In the genomic region with DNA sequence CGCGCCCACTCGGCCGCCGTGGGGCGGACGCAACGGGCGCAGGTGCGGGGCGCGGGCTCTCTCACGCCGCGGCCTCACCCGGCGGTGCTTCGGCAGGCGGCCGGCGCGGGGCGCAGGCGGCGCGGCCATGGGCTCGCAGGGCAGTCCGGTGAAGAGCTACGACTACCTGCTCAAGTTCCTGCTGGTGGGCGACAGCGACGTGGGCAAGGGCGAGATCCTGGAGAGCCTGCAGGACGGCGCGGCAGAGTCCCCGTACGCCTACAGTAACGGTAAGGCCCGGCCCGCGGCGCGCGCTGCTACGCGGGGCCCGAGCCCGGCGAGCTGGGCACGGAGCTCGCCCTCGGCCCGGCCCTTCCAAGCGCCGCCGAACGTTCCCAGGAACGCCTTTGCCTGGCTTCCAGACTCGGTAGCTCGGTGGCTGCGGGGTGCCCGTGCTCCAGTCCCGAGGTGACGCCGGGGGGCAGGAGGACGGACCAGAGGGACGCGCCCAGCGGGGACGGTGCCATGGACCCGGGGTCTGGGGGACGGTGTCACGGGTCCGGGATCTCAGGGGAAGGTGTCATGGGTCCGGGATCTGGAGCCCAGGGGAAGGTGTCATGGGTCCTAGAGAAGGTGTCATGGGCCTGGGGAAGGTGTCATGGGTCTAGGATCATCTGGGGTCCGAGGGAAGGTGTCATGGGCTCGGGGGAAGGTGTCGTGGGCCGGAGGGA, we compare ENCODE assay signal across 8 cellular contexts. TPM values are rescaled to one million over a fixed set of nuclear protein-coding genes. Genes with fewer than 3 reads are reported as not detected.
DNase-seq lines count a peak whose midpoint lies in the region; ATAC-seq and TF ChIP-seq lines count a peak whose summit lies in the region.

No MANE protein-coding gene starts in this region.

- TF ChIP-seq EP300 in esophagus muscularis mucosa (IDR thresholded peaks at IDR 0.05) (no peak), ovary (IDR thresholded peaks at IDR 0.05) (no peak)

- no peak for TF ChIP-seq POLR2A in esophagus muscularis mucosa (IDR thresholded peaks at IDR 0.05; ENCODE audit: low read depth)
- TF ChIP-seq POLR2A in ovary (IDR thresholded peaks at IDR 0.05), result no peak

- H3K27ac ChIP-seq in esophagus muscularis mucosa (replicated peaks in 1 of 4) (peak overlapping the region; percentile 81 to 98 (median 92)), ovary (peak overlapping the region; percentile 41 to 80)

- peaks cover 36 to 74% (median 58%) of the 10 kb centered on the region in 4 donors for H3K4me1 ChIP-seq in esophagus muscularis mucosa
- peaks cover 13% of the 10 kb centered on the region for H3K4me1 ChIP-seq in ovary (ENCODE audit: insufficient read depth)

- H3K27me3 ChIP-seq in esophagus muscularis mucosa, result peaks cover 0 to 8% (median 0%) of the 10 kb centered on the region in 4 donors
- no peaks in the 10 kb centered on the region for H3K27me3 ChIP-seq in ovary

- peak overlapping the region; percentile 73 for H3K4me3 Mint-ChIP-seq in activated CD8-positive, alpha-beta memory T cell treated with anti-CD3 and anti-CD28 coated beads, Interleukin-2, amount 10 ng/mL, durations not matched to agents 7 days and 5 days

- 7% methylated on average over 22 of the region's 80 CpGs for WGBS in esophagus muscularis mucosa
- WGBS in ovary, 3 donors, result 1 to 4% (median 2%) methylated on average over 38 to 80 of the region's 80 CpGs

- H3K36me3 ChIP-seq in esophagus muscularis mucosa (peaks cover 0 to 22% (median 8%) of the 10 kb centered on the region in 4 donors), ovary (no peaks in the 10 kb centered on the region)

- no peaks in the 10 kb centered on the region for H3K9me3 ChIP-seq in esophagus muscularis mucosa
- H3K9me3 ChIP-seq in ovary, result no peaks in the 10 kb centered on the region

- H3K4me1 Mint-ChIP-seq in activated CD8-positive, alpha-beta memory T cell treated with anti-CD3 and anti-CD28 coated beads, Interleukin-2, amount 10 ng/mL, durations not matched to agents 7 days and 5 days, result peaks cover 25% of the 10 kb centered on the region

- DNase-seq in activated CD8-positive, alpha-beta memory T cell treated with anti-CD3 and anti-CD28 coated beads, Interleukin-2, amount 10 ng/mL, durations not matched to agents 7 days and 5 days, result peak; percentile 54
- DNase-seq in activated CD8-positive, alpha-beta memory T cell treated with anti-CD3 and anti-CD28 coated beads, Interleukin-2, amount 50 U/mL, for 48 hours, result no peak
- DNase-seq in RPMI7951 (ENCODE audit: low read depth) (peak; percentile 31), esophagus muscularis mucosa (ENCODE audit: extremely low spot score) (no peak), ovary (peak; percentile 43 to 73 (median 62))
- no peak for DNase-seq in stimulated activated CD4-positive, alpha-beta T cell treated with anti-CD3 and anti-CD28 coated beads, Interleukin-4, amount 100 ng/mL, for 1 hour

- H3K27ac Mint-ChIP-seq in activated CD8-positive, alpha-beta memory T cell treated with anti-CD3 and anti-CD28 coated beads, Interleukin-2, amount 10 ng/mL, durations not matched to agents 7 days and 5 days, result no peak overlapping the region

- CTCF ChIA-PET in activated CD8-positive, alpha-beta memory T cell treated with anti-CD3 and anti-CD28 coated beads, Interleukin-2, amount 10 ng/mL, durations not matched to agents 7 days and 5 days (lab: Charles Lee), result interaction anchor here (0.9 kb wide), 1 partner anchor 46 kb away, joined by 3 read pairs; a partner anchor contains a TSS

- no peaks in the 10 kb centered on the region for H3K9me3 Mint-ChIP-seq in activated CD8-positive, alpha-beta memory T cell treated with anti-CD3 and anti-CD28 coated beads, Interleukin-2, amount 10 ng/mL, durations not matched to agents 7 days and 5 days (ENCODE audit: low read depth)

- no peaks in the 10 kb centered on the region for H3K36me3 Mint-ChIP-seq in activated CD8-positive, alpha-beta memory T cell treated with anti-CD3 and anti-CD28 coated beads, Interleukin-2, amount 10 ng/mL, durations not matched to agents 7 days and 5 days

- peak; percentile 0 for ATAC-seq in activated CD8-positive, alpha-beta memory T cell treated with anti-CD3 and anti-CD28 coated beads, Interleukin-2, amount 10 ng/mL, durations not matched to agents 7 days and 5 days
- ATAC-seq in GM19035 (IDR thresholded peaks at IDR 0.05; ENCODE audit: unreplicated experiment) (no peak), GM18858 (IDR thresholded peaks at IDR 0.05; ENCODE audit: unreplicated experiment) (no peak)

- no peaks in the 10 kb centered on the region for H3K27me3 Mint-ChIP-seq in activated CD8-positive, alpha-beta memory T cell treated with anti-CD3 and anti-CD28 coated beads, Interleukin-2, amount 10 ng/mL, durations not matched to agents 7 days and 5 days

- TF ChIP-seq CTCF in esophagus muscularis mucosa (IDR thresholded peaks at IDR 0.05) (no peak), ovary (IDR thresholded peaks at IDR 0.05) (no peak)

- H3K4me3 ChIP-seq in esophagus muscularis mucosa (peak overlapping the region; percentile 83 to 94 (median 88)), ovary (peak overlapping the region; percentile 86)

- intact Hi-C loops in esophagus muscularis mucosa (cut with DNase I) (no loop called here), ovary (cut with DNase I) (loop anchor here in 2 of 4 donors (5.0 kb wide), 2 partner anchors 37 to 47 kb away; a partner anchor contains a TSS)

RNA-seq across cellular contexts. Expression of a gene that starts 0.5 kb away (rescaled TPM):
- 10 to 100 TPM; 13.3 to 14.0 TPM for total RNA-seq in activated CD8-positive, alpha-beta memory T cell treated with anti-CD3 and anti-CD28 coated beads, Interleukin-2, amount 10 ng/mL, durations not matched to agents 7 days and 5 days
- 5.5 and 7.1 TPM in 2 replicates for total RNA-seq in RPMI7951 (2014; rRNA removed; shearing (Covaris generic))
- total RNA-seq in esophagus muscularis mucosa, result 10 to 100 TPM; 20.8 to 25.3 (median 23.0) TPM
- 10 to 100 TPM; 11.7 to 24.1 (median 21.4) TPM for total RNA-seq in ovary
- polyA plus RNA-seq in ovary, result 10 to 100 TPM in 1 of 2 donors, 1 to 10 TPM in 1; 1.9 to 21.0 TPM

RNA-seq across cellular contexts. Expression of a gene that starts 20.6 kb away (rescaled TPM):
- total RNA-seq in activated CD8-positive, alpha-beta memory T cell treated with anti-CD3 and anti-CD28 coated beads, Interleukin-2, amount 10 ng/mL, durations not matched to agents 7 days and 5 days, result 10 to 100 TPM; 38.8 to 41.0 TPM
- total RNA-seq in RPMI7951 (2014; rRNA removed; shearing (Covaris generic)), result 14.9 and 16.2 TPM in 2 replicates
- 10 to 100 TPM; 36.1 to 46.4 (median 40.7) TPM for total RNA-seq in esophagus muscularis mucosa
- total RNA-seq in ovary, result 10 to 100 TPM; 24.1 to 47.7 (median 39.8) TPM
- 10 to 100 TPM in 1 of 2 donors, 1 to 10 TPM in 1; 4.3 to 36.3 TPM for polyA plus RNA-seq in ovary

RNA-seq across cellular contexts. Expression of a gene that starts 23.5 kb away (rescaled TPM):
- total RNA-seq in activated CD8-positive, alpha-beta memory T cell treated with anti-CD3 and anti-CD28 coated beads, Interleukin-2, amount 10 ng/mL, durations not matched to agents 7 days and 5 days, result 1 to 10 TPM in 1 of 2 experiments, under 1 TPM in 1; 0.94 to 1.2 TPM
- 0.24 and 0.29 TPM in 2 replicates for total RNA-seq in RPMI7951 (2014; rRNA removed; shearing (Covaris generic))
- total RNA-seq in esophagus muscularis mucosa (1 to 10 TPM; 1.2 to 2.6 (median 1.9) TPM), ovary (10 to 100 TPM in 1 of 7 donors, 1 to 10 TPM in 6; 3.2 to 15.4 (median 5.0) TPM)
- 1 to 10 TPM in 1 of 2 donors, under 1 TPM in 1; 0.53 to 5.9 TPM for polyA plus RNA-seq in ovary

RNA-seq across cellular contexts. Expression of a gene that starts 30.1 kb away (rescaled TPM):
- not detected for total RNA-seq in activated CD8-positive, alpha-beta memory T cell treated with anti-CD3 and anti-CD28 coated beads, Interleukin-2, amount 10 ng/mL, durations not matched to agents 7 days and 5 days
- not detected in 2 replicates for total RNA-seq in RPMI7951 (2014; rRNA removed; shearing (Covaris generic))
- total RNA-seq in esophagus muscularis mucosa, result not detected
- not detected for total RNA-seq in ovary
- polyA plus RNA-seq in ovary, result not detected

RNA-seq across cellular contexts. Expression of a gene that starts 40.5 kb away (rescaled TPM):
- under 1 TPM; 0.12 to 0.23 TPM for total RNA-seq in activated CD8-positive, alpha-beta memory T cell treated with anti-CD3 and anti-CD28 coated beads, Interleukin-2, amount 10 ng/mL, durations not matched to agents 7 days and 5 days
- 0.10 TPM in 1 of 2 replicates, not detected in the other for total RNA-seq in RPMI7951 (2014; rRNA removed; shearing (Covaris generic))
- total RNA-seq in esophagus muscularis mucosa, result under 1 TPM; 0.33 to 0.80 (median 0.43) TPM
- 1 to 10 TPM in 5 of 7 donors, under 1 TPM in 2; 0.57 to 2.6 (median 1.3) TPM for total RNA-seq in ovary
- polyA plus RNA-seq in ovary, result under 1 TPM; 0.10 to 0.59 TPM

Comparison
In these comparisons a context has a peak if more than half of its experiments do, and no peak if none do; other contexts are left out.
1. DNase-seq: peak in activated CD8-positive, alpha-beta memory T cell treated with anti-CD3 and anti-CD28 coated beads, Interleukin-2, amount 10 ng/mL, durations not matched to agents 7 days and 5 days (single experiment), RPMI7951 (single experiment) and ovary (5 of 5); none in activated CD8-positive, alpha-beta memory T cell treated with anti-CD3 and anti-CD28 coated beads, Interleukin-2, amount 50 U/mL, for 48 hours (single experiment), esophagus muscularis mucosa (single experiment) and stimulated activated CD4-positive, alpha-beta T cell treated with anti-CD3 and anti-CD28 coated beads, Interleukin-4, amount 100 ng/mL, for 1 hour (single experiment).